ENCODE assay signal across 1 cellular context in the genomic region with DNA sequence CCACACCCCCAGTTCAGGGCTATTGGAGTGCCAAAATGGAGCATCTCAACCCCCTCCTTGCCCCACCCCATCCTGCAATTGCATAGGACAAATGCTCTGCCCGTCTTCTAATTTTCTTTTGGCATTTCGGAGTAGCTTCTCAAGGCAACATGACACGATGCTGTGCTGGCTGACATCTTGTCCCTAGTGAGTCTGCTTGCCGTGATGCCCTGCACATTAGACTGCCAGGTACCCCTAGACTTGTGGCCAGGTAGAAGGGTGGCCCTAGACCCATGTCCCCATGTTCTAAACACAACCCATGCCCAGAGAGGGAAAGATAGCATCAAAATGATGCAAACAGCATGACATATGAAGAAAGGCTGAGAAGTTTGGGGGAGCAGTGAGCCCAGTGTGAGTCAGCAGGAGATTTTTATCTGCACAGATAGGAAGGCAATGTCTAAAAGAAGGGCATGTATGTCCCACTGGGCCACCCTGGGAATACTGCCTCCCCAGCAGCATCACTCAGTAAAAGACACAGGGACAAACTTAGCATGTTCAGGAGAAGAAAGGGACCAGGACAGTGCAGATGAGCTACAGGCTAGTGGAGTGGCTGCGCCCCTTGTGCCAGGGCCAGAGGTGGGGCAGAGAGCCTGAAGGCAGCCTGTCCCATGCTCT.
TF ChIP-seq lines count a peak whose summit lies in the region.

No MANE protein-coding gene starts in this region.

TF ChIP-seq in K562, 482 proteins besides CTCF, POLR2A, EP300 and RAD21 (continued from another document and continues in another):
- TF ChIP-seq HINFP (tag; conservative IDR thresholded peaks at IDR 0.05; ENCODE audit: low read depth) (0 out of 2 replicates have a peak, but pooled peaks have one; percentile 5), CREB3L1 (IDR thresholded peaks at IDR 0.05; ENCODE audit: borderline replicate concordance, low read depth) (no peak), STAT5B (CRISPR knock-in tag; IDR thresholded peaks at IDR 0.05) (no peak), ZNF41 (CRISPR knock-in tag; conservative IDR thresholded peaks at IDR 0.05) (peak; percentile 82), ZNF133 (CRISPR knock-in tag; IDR thresholded peaks at IDR 0.05) (no peak; the same call in 1 of the 2 replicates), ZNF699 (CRISPR knock-in tag; IDR thresholded peaks at IDR 0.05; ENCODE audit: insufficient replicate concordance) (no peak), MAZ (CRISPR knock-in tag; conservative IDR thresholded peaks at IDR 0.05 in 1 of 2, IDR thresholded peaks at IDR 0.05 in 1 of 2) (peak; percentile 34 to 62; a peak in 2 of 4 replicates), ATF4 (CRISPR knock-in tag; IDR thresholded peaks at IDR 0.05) (peak; percentile 97), TRIM25 (IDR thresholded peaks at IDR 0.05; ENCODE audit: borderline replicate concordance) (no peak), DNMT1 (IDR thresholded peaks at IDR 0.05) (no peak), ZNF277 (CRISPR knock-in tag; IDR thresholded peaks at IDR 0.05; ENCODE audit: borderline replicate concordance) (no peak), BDP1 (IDR thresholded peaks at IDR 0.05; ENCODE audit: insufficient read depth, insufficient read length) (no peak), EHMT2 (IDR thresholded peaks at IDR 0.05) (no peak), ARID1B (IDR thresholded peaks at IDR 0.05) (peak; percentile 91), TEAD1 (CRISPR knock-in tag; IDR thresholded peaks at IDR 0.05) (peak in 1 of 2 experiments; percentile 83; a peak in 2 of 4 replicates), TCFL5 (CRISPR knock-in tag; conservative IDR thresholded peaks at IDR 0.05) (no peak), ZFP36 (IDR thresholded peaks at IDR 0.05; ENCODE audit: low read depth, low read length, partially characterized antibody) (no peak), RBBP5 (IDR thresholded peaks at IDR 0.05; ENCODE audit: borderline replicate concordance, insufficient read depth, low read length, poor library complexity, severe bottlenecking) (no peak), NR2C1 (IDR thresholded peaks at IDR 0.05) (no peak), NR2C1 (tag; IDR thresholded peaks at IDR 0.05) (peak; percentile 66), NFE2 (IDR thresholded peaks at IDR 0.05; ENCODE audit: low read depth) (peak; percentile 88), IRF9 (tag; IDR thresholded peaks at IDR 0.05) (peak; percentile 84), YY1 (IDR thresholded peaks at IDR 0.05; ENCODE audit: borderline replicate concordance in 1 of 3, control insufficient read depth in 1 of 3, extremely low read depth in 1 of 3, insufficient read depth in 3 of 3, insufficient read length in 1 of 3, insufficient replicate concordance in 2 of 3, low read depth in 1 of 3, low read length in 2 of 3) (peak in 1 of 3 experiments; percentile 21), L3MBTL2 (IDR thresholded peaks at IDR 0.05) (peak; percentile 64), C11orf30 (IDR thresholded peaks at IDR 0.05; ENCODE audit: low read depth) (peak; percentile 75; the same call in 1 of the 2 replicates), PRMT5 (CRISPR knock-in tag; IDR thresholded peaks at IDR 0.05) (no peak), MBD2 (IDR thresholded peaks at IDR 0.05; ENCODE audit: borderline replicate concordance, low read depth) (no peak), GATA2 (CRISPR knock-in tag; IDR thresholded peaks at IDR 0.05) (peak; percentile 30; the same call in 1 of the 2 replicates), ZNF140 (CRISPR knock-in tag; IDR thresholded peaks at IDR 0.05) (no peak), ZNF589 (CRISPR knock-in tag; IDR thresholded peaks at IDR 0.05; ENCODE audit: low read depth) (peak; percentile 94), ZNF764 (CRISPR knock-in tag; IDR thresholded peaks at IDR 0.05; ENCODE audit: low read depth) (no peak), HNRNPK (IDR thresholded peaks at IDR 0.05; ENCODE audit: low read depth, low read length, poor library complexity, severe bottlenecking) (no peak), ZNF449 (CRISPR knock-in tag; IDR thresholded peaks at IDR 0.05) (peak; percentile 80; the same call in 1 of the 2 replicates), TFE3 (CRISPR knock-in tag; IDR thresholded peaks at IDR 0.05) (no peak), ZNF75A (CRISPR knock-in tag; IDR thresholded peaks at IDR 0.05) (peak; percentile 57; the same call in 1 of the 2 replicates), SRSF7 (optimal IDR thresholded peaks at IDR 0.05; ENCODE audit: low read depth, low read length) (no peak), ZFP30 (CRISPR knock-in tag; IDR thresholded peaks at IDR 0.05; ENCODE audit: borderline replicate concordance) (no peak), RNF2 (IDR thresholded peaks at IDR 0.05) (peak; percentile 58; the same call in 1 of the 2 replicates), CTCFL (IDR thresholded peaks at IDR 0.05; ENCODE audit: borderline replicate concordance, insufficient read depth, low read depth, low read length, poor library complexity, severe bottlenecking) (no peak), ZNF280B (CRISPR knock-in tag; IDR thresholded peaks at IDR 0.05) (no peak), ZNF584 (CRISPR knock-in tag; IDR thresholded peaks at IDR 0.05; ENCODE audit: low read depth) (peak; percentile 87), PTRF (tag; IDR thresholded peaks at IDR 0.05) (peak; percentile 56; the same call in 1 of the 2 replicates), TCF3 (CRISPR knock-in tag; IDR thresholded peaks at IDR 0.05) (no peak)
- TF ChIP-seq, protein P1, sequence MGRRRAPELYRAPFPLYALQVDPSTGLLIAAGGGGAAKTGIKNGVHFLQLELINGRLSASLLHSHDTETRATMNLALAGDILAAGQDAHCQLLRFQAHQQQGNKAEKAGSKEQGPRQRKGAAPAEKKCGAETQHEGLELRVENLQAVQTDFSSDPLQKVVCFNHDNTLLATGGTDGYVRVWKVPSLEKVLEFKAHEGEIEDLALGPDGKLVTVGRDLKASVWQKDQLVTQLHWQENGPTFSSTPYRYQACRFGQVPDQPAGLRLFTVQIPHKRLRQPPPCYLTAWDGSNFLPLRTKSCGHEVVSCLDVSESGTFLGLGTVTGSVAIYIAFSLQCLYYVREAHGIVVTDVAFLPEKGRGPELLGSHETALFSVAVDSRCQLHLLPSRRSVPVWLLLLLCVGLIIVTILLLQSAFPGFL (CRISPR knock-in tag; IDR thresholded peaks at IDR 0.05) = no peak
